Comparison of ENCODE assay signal across 29 cellular contexts in genomic region chr3:195189821-195190220, GRCh38.
"Had no signal": no experiment of that assay in that cellular context is flagged by ENCODE, and none has a peak within 500 bp of the region (broad histone marks: within the 10 kb centered on the region; RNA-seq: fewer than 3 reads in every experiment).

No MANE protein-coding gene starts in this region.

- H3K27ac ChIP-seq: left lung, lower lobe of right lung, pancreas, prostate gland, skin epidermis, tibial nerve, upper lobe of left lung, vagina had no signal

- H3K4me3 ChIP-seq: left lung, lower lobe of right lung, pancreas, prostate gland, skin epidermis, tibial nerve, upper lobe of left lung, vagina had no signal

- H3K36me3 ChIP-seq: left lung, lower lobe of right lung, pancreas, prostate gland, upper lobe of left lung, vagina had no signal

- H3K27me3 Mint-ChIP-seq: naive thymus-derived CD8-positive, alpha-beta T cell; stimulated activated naive CD8-positive, alpha-beta T cell treated with anti-CD3 and anti-CD28 coated beads, Interleukin-15, Interleukin-2, amounts not matched to agents 100 ng/mL and 50 ng/mL, for 24 hours had no signal

- ATAC-seq: left colon; left lung; lower lobe of right lung; naive thymus-derived CD8-positive, alpha-beta T cell; pancreas; right cardiac atrium; sciatic nerve had no signal

- H3K4me3 Mint-ChIP-seq: immature natural killer cell; naive thymus-derived CD8-positive, alpha-beta T cell; nephron; neural crest cell; stimulated activated naive CD8-positive, alpha-beta T cell treated with anti-CD3 and anti-CD28 coated beads, Interleukin-15, Interleukin-2, amounts not matched to agents 100 ng/mL and 50 ng/mL, for 24 hours had no signal

- H3K27me3 ChIP-seq: left lung, pancreas, tibial nerve, upper lobe of left lung, vagina had no signal

- FAIRE-seq: islet of Langerhans, kidney, pancreas had no signal

- DNase-seq: immature natural killer cell; kidney; left colon; left lung; lower lobe of right lung; mammary epithelial cell; mesenchymal stem cell; naive thymus-derived CD8-positive, alpha-beta T cell; nucleus accumbens; pancreas; posterior cingulate gyrus; retina; right cardiac atrium; stimulated activated CD4-positive, alpha-beta T cell treated with anti-CD3 and anti-CD28 coated beads, Interleukin-12 subunit alpha, Interleukin-12 subunit beta, amount 100 ng/mL, for 4 hours; stimulated activated CD4-positive, alpha-beta T cell treated with anti-CD3 and anti-CD28 coated beads, Interleukin-15, amount 100 ng/mL, for 24 hours; stimulated activated CD4-positive, alpha-beta T cell treated with anti-CD3 and anti-CD28 coated beads, Interleukin-2, amount 100 ng/mL, for 24 hours; stimulated activated CD4-positive, alpha-beta T cell treated with anti-CD3 and anti-CD28 coated beads, Interleukin-4, amount 100 ng/mL, for 1 hour; stimulated activated naive CD4-positive, alpha-beta T cell; substantia nigra; upper lobe of left lung had no signal

- H3K27ac Mint-ChIP-seq: nephron; stimulated activated naive CD8-positive, alpha-beta T cell treated with anti-CD3 and anti-CD28 coated beads, Interleukin-15, Interleukin-2, amounts not matched to agents 100 ng/mL and 50 ng/mL, for 24 hours had no signal

- H3K4me1 ChIP-seq: pancreas, prostate gland had no signal

- H3K9me3 ChIP-seq: pancreas, prostate gland had no signal
